In the genomic region with DNA sequence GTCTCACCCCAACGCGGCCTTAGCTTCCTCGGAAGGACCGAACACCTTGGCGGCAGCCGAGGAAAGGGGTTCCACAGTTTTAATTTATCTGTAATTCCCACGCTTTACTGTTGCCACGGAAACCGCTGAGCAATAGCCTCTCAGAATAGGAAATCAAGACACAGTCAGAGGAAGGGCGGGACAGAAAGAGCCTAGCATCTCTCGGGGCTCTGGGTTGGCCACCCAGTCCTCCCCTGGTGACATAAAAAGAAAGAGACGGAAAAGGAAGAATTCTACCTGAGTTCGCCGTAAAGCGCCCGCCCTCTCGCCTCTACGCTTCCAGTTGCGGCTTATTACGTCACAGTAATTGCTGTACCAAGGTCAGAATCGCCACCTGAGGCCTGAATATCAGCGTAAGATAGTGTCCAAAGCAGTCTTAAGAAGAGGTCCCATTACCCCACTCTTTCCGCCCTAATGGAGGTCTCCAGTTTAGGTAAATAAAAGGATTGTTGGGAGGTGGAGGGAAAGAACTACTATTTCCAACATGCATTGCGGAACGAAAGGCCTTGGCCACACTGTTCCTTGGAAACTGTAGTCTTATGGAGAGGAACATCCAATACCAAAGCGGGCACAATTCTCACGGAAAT, we compare ENCODE assay signal across 8 cellular contexts. TPM values are rescaled to one million over a fixed set of nuclear protein-coding genes. Genes with fewer than 3 reads are reported as not detected.
DNase-seq lines count a peak whose midpoint lies in the region; ATAC-seq, FAIRE-seq and TF ChIP-seq lines count a peak whose summit lies in the region.

No MANE protein-coding gene starts in this region.

- H3K27me3 Mint-ChIP-seq in GM23338 (ENCODE audit: insufficient read depth, low read depth, poor library complexity), result peaks cover 2% of the 10 kb centered on the region
- H3K27me3 Mint-ChIP-seq in activated T-helper 1 cell treated with anti-CD3 and anti-CD28 coated beads, Interleukin-12 subunit alpha, Interleukin-12 subunit beta, Interleukin-2, Interleukin-4 antibody, amounts not matched to agents 30 ng/mL and 10 ng/mL and 1 ng/mL, durations not matched to agents 14 hours and 24 hours and 36 hours (ENCODE audit: insufficient read depth), result no peaks in the 10 kb centered on the region
- H3K27me3 Mint-ChIP-seq in naive thymus-derived CD4-positive, alpha-beta T cell, result no peaks in the 10 kb centered on the region
- H3K27me3 Mint-ChIP-seq in stimulated activated memory B cell treated with anti-CD40 and anti-IgM and Interleukin-4, amounts not matched to agents 10 μg/mL and 1 μg/mL and 100 μg/mL, for 72 hours, result no peaks in the 10 kb centered on the region

- FAIRE-seq in RCC 7860 (lab: Jason Lieb, UNC), result peak; percentile 86

- H3K36me3 Mint-ChIP-seq in GM23338 (ENCODE audit: low read depth), result peaks cover 4% of the 10 kb centered on the region; the same call in 1 of the 3 replicates
- H3K36me3 Mint-ChIP-seq in activated T-helper 1 cell treated with anti-CD3 and anti-CD28 coated beads, Interleukin-12 subunit alpha, Interleukin-12 subunit beta, Interleukin-2, Interleukin-4 antibody, amounts not matched to agents 30 ng/mL and 10 ng/mL and 1 ng/mL, durations not matched to agents 14 hours and 24 hours and 36 hours (ENCODE audit: low read depth), result peaks cover 4% of the 10 kb centered on the region
- H3K36me3 Mint-ChIP-seq in naive thymus-derived CD4-positive, alpha-beta T cell, result peaks cover 0 to 17% (median 5%) of the 10 kb centered on the region in 5 donors
- H3K36me3 Mint-ChIP-seq in stimulated activated memory B cell treated with anti-CD40 and anti-IgM and Interleukin-4, amounts not matched to agents 10 μg/mL and 1 μg/mL and 100 μg/mL, for 72 hours, result peaks cover 11% of the 10 kb centered on the region

- peak overlapping the region; percentile 75 for H3K4me2 ChIP-seq in GM23338

- no peaks in the 10 kb centered on the region for H3K36me3 ChIP-seq in GM23338 (ENCODE audit: insufficient read depth)
- H3K36me3 ChIP-seq in naive thymus-derived CD4-positive, alpha-beta T cell (ENCODE audit: control insufficient read depth in 2 of 3, insufficient read depth in 3 of 3, low read length in 3 of 3), result no peaks in the 10 kb centered on the region

- peak; percentile 85 for ATAC-seq in GM23338
- ATAC-seq in naive thymus-derived CD4-positive, alpha-beta T cell, result peak; percentile 86
- ATAC-seq in stimulated activated memory B cell treated with anti-CD40 and anti-IgM and Interleukin-4, amounts not matched to agents 10 μg/mL and 1 μg/mL and 100 μg/mL, for 72 hours, result peak; percentile 91

- DNase-seq in DMS79 (lab: John Stamatoyannopoulos, UW) (peak; percentile 95), GM23338 (ENCODE audit: low spot score) (peak; percentile 99), Kasumi-1 (lab: John Stamatoyannopoulos, UW) (peak; percentile 98 to 99), RCC 7860 (ENCODE audit: low spot score) (peak; percentile 96), fibroblast of mammary gland (ENCODE audit: low read depth) (peak; percentile 95)
- DNase-seq in activated T-helper 1 cell treated with anti-CD3 and anti-CD28 coated beads, Interleukin-12 subunit alpha, Interleukin-12 subunit beta, Interleukin-2, Interleukin-4 antibody, amounts not matched to agents 30 ng/mL and 10 ng/mL and 1 ng/mL, durations not matched to agents 14 hours and 24 hours and 36 hours (ENCODE audit: low spot score), result peak; percentile 87
- peak; percentile 58 to 95 (median 91) for DNase-seq in naive thymus-derived CD4-positive, alpha-beta T cell

- H3K4me1 ChIP-seq in GM23338 (ENCODE audit: insufficient read depth), result no peaks in the 10 kb centered on the region; the same call in 1 of the 2 replicates
- H3K4me1 ChIP-seq in naive thymus-derived CD4-positive, alpha-beta T cell (ENCODE audit: control insufficient read depth in 2 of 2, insufficient read depth in 2 of 2, low read length in 2 of 2), result peaks cover 23 to 26% of the 10 kb centered on the region in 2 donors

- H3K27ac ChIP-seq in GM23338 (ENCODE audit: low read depth), result peak overlapping the region; percentile 89
- peak overlapping the region; percentile 97 for H3K27ac ChIP-seq in naive thymus-derived CD4-positive, alpha-beta T cell (ENCODE audit: low read depth, low read length)

- H3K79me2 ChIP-seq in GM23338 (replicated peaks; ENCODE audit: insufficient read depth), result peaks cover 28% of the 10 kb centered on the region

- H3F3A ChIP-seq in GM23338 (replicated peaks; ENCODE audit: low read depth), result no peaks in the 10 kb centered on the region; the same call in 1 of the 2 replicates

- TF ChIP-seq CTCF in GM23338 (conservative IDR thresholded peaks at IDR 0.05; ENCODE audit: low read depth in 2 of 2) (no peak), fibroblast of mammary gland (conservative IDR thresholded peaks at IDR 0.05; ENCODE audit: control insufficient read depth, insufficient read depth, low read depth, low read length) (no peak)

- H2AFZ ChIP-seq in GM23338, result peak overlapping the region; percentile 12

- intact Hi-C loops in activated T-helper 1 cell treated with anti-CD3 and anti-CD28 coated beads, Interleukin-12 subunit alpha, Interleukin-12 subunit beta, Interleukin-2, Interleukin-4 antibody, amounts not matched to agents 30 ng/mL and 10 ng/mL and 1 ng/mL, durations not matched to agents 14 hours and 24 hours and 36 hours (cut with micrococcal nuclease), result loop anchor here (1.0 to 2.0 kb wide), 8 partner anchors 41 to 1891 kb away; a partner anchor contains a TSS
- intact Hi-C loops in naive thymus-derived CD4-positive, alpha-beta T cell (cut with micrococcal nuclease), result loop anchor here (1.0 to 5.0 kb wide), 18 partner anchors 41 to 1481 kb away; a partner anchor contains a TSS

- no peaks in the 10 kb centered on the region for H4K20me1 ChIP-seq in GM23338 (replicated peaks; ENCODE audit: insufficient read depth)

- no peak overlapping the region for H3K4me3 Mint-ChIP-seq in GM23338
- H3K4me3 Mint-ChIP-seq in activated T-helper 1 cell treated with anti-CD3 and anti-CD28 coated beads, Interleukin-12 subunit alpha, Interleukin-12 subunit beta, Interleukin-2, Interleukin-4 antibody, amounts not matched to agents 30 ng/mL and 10 ng/mL and 1 ng/mL, durations not matched to agents 14 hours and 24 hours and 36 hours, result no peak overlapping the region
- no peak overlapping the region for H3K4me3 Mint-ChIP-seq in naive thymus-derived CD4-positive, alpha-beta T cell
- no peak overlapping the region for H3K4me3 Mint-ChIP-seq in stimulated activated memory B cell treated with anti-CD40 and anti-IgM and Interleukin-4, amounts not matched to agents 10 μg/mL and 1 μg/mL and 100 μg/mL, for 72 hours

- no peaks in the 10 kb centered on the region for H3K9me3 ChIP-seq in naive thymus-derived CD4-positive, alpha-beta T cell (ENCODE audit: control insufficient read depth in 2 of 3, low read length in 3 of 3)

- no peaks in the 10 kb centered on the region for H3K9me2 ChIP-seq in GM23338 (ENCODE audit: insufficient read depth)

- H3K4me1 Mint-ChIP-seq in GM23338, result peaks cover 11% of the 10 kb centered on the region; the same call in 2 of the 3 replicates
- peaks cover 22% of the 10 kb centered on the region for H3K4me1 Mint-ChIP-seq in activated T-helper 1 cell treated with anti-CD3 and anti-CD28 coated beads, Interleukin-12 subunit alpha, Interleukin-12 subunit beta, Interleukin-2, Interleukin-4 antibody, amounts not matched to agents 30 ng/mL and 10 ng/mL and 1 ng/mL, durations not matched to agents 14 hours and 24 hours and 36 hours (ENCODE audit: low read depth)
- peaks cover 14 to 45% (median 24%) of the 10 kb centered on the region in 7 donors for H3K4me1 Mint-ChIP-seq in naive thymus-derived CD4-positive, alpha-beta T cell
- peaks cover 11% of the 10 kb centered on the region for H3K4me1 Mint-ChIP-seq in stimulated activated memory B cell treated with anti-CD40 and anti-IgM and Interleukin-4, amounts not matched to agents 10 μg/mL and 1 μg/mL and 100 μg/mL, for 72 hours

- H3K27me3 ChIP-seq in GM23338 (ENCODE audit: insufficient read depth), result no peaks in the 10 kb centered on the region
- no peaks in the 10 kb centered on the region for H3K27me3 ChIP-seq in naive thymus-derived CD4-positive, alpha-beta T cell (ENCODE audit: control insufficient read depth in 2 of 2, insufficient read depth in 2 of 2, low read length in 2 of 2)

- no peak overlapping the region for H3K27ac Mint-ChIP-seq in GM23338
- no peak overlapping the region for H3K27ac Mint-ChIP-seq in activated T-helper 1 cell treated with anti-CD3 and anti-CD28 coated beads, Interleukin-12 subunit alpha, Interleukin-12 subunit beta, Interleukin-2, Interleukin-4 antibody, amounts not matched to agents 30 ng/mL and 10 ng/mL and 1 ng/mL, durations not matched to agents 14 hours and 24 hours and 36 hours
- no peak overlapping the region for H3K27ac Mint-ChIP-seq in naive thymus-derived CD4-positive, alpha-beta T cell
- no peak overlapping the region for H3K27ac Mint-ChIP-seq in stimulated activated memory B cell treated with anti-CD40 and anti-IgM and Interleukin-4, amounts not matched to agents 10 μg/mL and 1 μg/mL and 100 μg/mL, for 72 hours

- peak overlapping the region; percentile 60 for H3K4me3 ChIP-seq in GM23338
- H3K4me3 ChIP-seq in fibroblast of mammary gland (ENCODE audit: control insufficient read depth, low read depth, low read length), result peak overlapping the region; percentile 91
- H3K4me3 ChIP-seq in naive thymus-derived CD4-positive, alpha-beta T cell (ENCODE audit: low read length), result peak overlapping the region; percentile 64

- POLR2A ChIA-PET in naive thymus-derived CD4-positive, alpha-beta T cell (lab: Charles Lee), result interaction anchor here (1.1 to 1.9 kb wide), 6 partner anchors 44 to 219 kb away, joined by 3 to 13 read pairs (median 8); a partner anchor contains a TSS

- H3K9me3 Mint-ChIP-seq in GM23338, result no peaks in the 10 kb centered on the region
- H3K9me3 Mint-ChIP-seq in activated T-helper 1 cell treated with anti-CD3 and anti-CD28 coated beads, Interleukin-12 subunit alpha, Interleukin-12 subunit beta, Interleukin-2, Interleukin-4 antibody, amounts not matched to agents 30 ng/mL and 10 ng/mL and 1 ng/mL, durations not matched to agents 14 hours and 24 hours and 36 hours, result no peaks in the 10 kb centered on the region
- no peaks in the 10 kb centered on the region for H3K9me3 Mint-ChIP-seq in naive thymus-derived CD4-positive, alpha-beta T cell
- H3K9me3 Mint-ChIP-seq in stimulated activated memory B cell treated with anti-CD40 and anti-IgM and Interleukin-4, amounts not matched to agents 10 μg/mL and 1 μg/mL and 100 μg/mL, for 72 hours, result no peaks in the 10 kb centered on the region

- CTCF ChIA-PET in naive thymus-derived CD4-positive, alpha-beta T cell (lab: Charles Lee), result no interaction called here

RNA-seq across cellular contexts. Expression of a gene that starts 0.8 kb away (rescaled TPM):
- 32.3 and 36.8 TPM in 2 replicates for total RNA-seq in GM23338 (2014; rRNA removed; shearing (Covaris generic))
- polyA plus RNA-seq in GM23338 (2016; fragmentation: Nextera tagmentation; extraction: Ambion mirVana), result 10.1 and 12.6 TPM in 2 replicates
- total RNA-seq in activated T-helper 1 cell treated with anti-CD3 and anti-CD28 coated beads, Interleukin-12 subunit alpha, Interleukin-12 subunit beta, Interleukin-2, Interleukin-4 antibody, amounts not matched to agents 30 ng/mL and 10 ng/mL and 1 ng/mL, durations not matched to agents 14 hours and 24 hours and 36 hours, result 53.4 and 56.1 TPM in 2 replicates
- total RNA-seq in naive thymus-derived CD4-positive, alpha-beta T cell, result 10 to 100 TPM; 44.6 to 83.0 (median 64.3) TPM
- polyA plus RNA-seq in naive thymus-derived CD4-positive, alpha-beta T cell, result 10 to 100 TPM; 72.2 to 93.2 TPM

RNA-seq across cellular contexts. Expression of a gene that starts 41.4 kb away (rescaled TPM):
- total RNA-seq in GM23338 (2014; rRNA removed; shearing (Covaris generic)), result 0.78 and 1.5 TPM in 2 replicates
- polyA plus RNA-seq in GM23338 (2016; fragmentation: Nextera tagmentation; extraction: Ambion mirVana), result 1.1 and 2.4 TPM in 2 replicates
- 18.2 and 19.1 TPM in 2 replicates for total RNA-seq in activated T-helper 1 cell treated with anti-CD3 and anti-CD28 coated beads, Interleukin-12 subunit alpha, Interleukin-12 subunit beta, Interleukin-2, Interleukin-4 antibody, amounts not matched to agents 30 ng/mL and 10 ng/mL and 1 ng/mL, durations not matched to agents 14 hours and 24 hours and 36 hours
- 10 to 100 TPM; 10.4 to 20.7 (median 13.9) TPM for total RNA-seq in naive thymus-derived CD4-positive, alpha-beta T cell
- 1 to 10 TPM; 1.6 to 6.6 TPM for polyA plus RNA-seq in naive thymus-derived CD4-positive, alpha-beta T cell

RNA-seq across cellular contexts. Expression of a gene that starts 45.1 kb away (rescaled TPM):
- total RNA-seq in GM23338 (2014; rRNA removed; shearing (Covaris generic)), result 31.9 and 45.9 TPM in 2 replicates
- 37.8 and 43.2 TPM in 2 replicates for polyA plus RNA-seq in GM23338 (2016; fragmentation: Nextera tagmentation; extraction: Ambion mirVana)
- total RNA-seq in activated T-helper 1 cell treated with anti-CD3 and anti-CD28 coated beads, Interleukin-12 subunit alpha, Interleukin-12 subunit beta, Interleukin-2, Interleukin-4 antibody, amounts not matched to agents 30 ng/mL and 10 ng/mL and 1 ng/mL, durations not matched to agents 14 hours and 24 hours and 36 hours, result 76.1 and 79.8 TPM in 2 replicates
- 10 to 100 TPM in 1 of 5 experiments, 1 to 10 TPM in 4; 2.6 to 54.1 (median 5.4) TPM for total RNA-seq in naive thymus-derived CD4-positive, alpha-beta T cell
- 1 to 10 TPM; 1.1 to 3.0 TPM for polyA plus RNA-seq in naive thymus-derived CD4-positive, alpha-beta T cell

RNA-seq across cellular contexts. Expression of a gene that starts 58.2 kb away (rescaled TPM):
- total RNA-seq in GM23338 (2014; rRNA removed; shearing (Covaris generic)), result not detected in 2 replicates
- polyA plus RNA-seq in GM23338 (2016; fragmentation: Nextera tagmentation; extraction: Ambion mirVana), result 0.31 TPM in 1 of 2 replicates, not detected in the other
- 0.32 and 0.47 TPM in 2 replicates for total RNA-seq in activated T-helper 1 cell treated with anti-CD3 and anti-CD28 coated beads, Interleukin-12 subunit alpha, Interleukin-12 subunit beta, Interleukin-2, Interleukin-4 antibody, amounts not matched to agents 30 ng/mL and 10 ng/mL and 1 ng/mL, durations not matched to agents 14 hours and 24 hours and 36 hours
- total RNA-seq in naive thymus-derived CD4-positive, alpha-beta T cell, result 1 to 10 TPM in 2 of 5 experiments, under 1 TPM in 1, not detected in 2; 0.72 to 2.0 (median 1.7) TPM
- 1 to 10 TPM in 1 of 2 donors, not detected in 1; 1.3 TPM for polyA plus RNA-seq in naive thymus-derived CD4-positive, alpha-beta T cell

Comparison
In these comparisons a context has a peak if more than half of its experiments do, and no peak if none do; other contexts are left out.
1. Peak in every context shown above with its lines: DNase-seq, ATAC-seq, H3K4me3 ChIP-seq and H3K27ac ChIP-seq.